15 cellular contexts compared by ENCODE assay signal in the genomic region with DNA sequence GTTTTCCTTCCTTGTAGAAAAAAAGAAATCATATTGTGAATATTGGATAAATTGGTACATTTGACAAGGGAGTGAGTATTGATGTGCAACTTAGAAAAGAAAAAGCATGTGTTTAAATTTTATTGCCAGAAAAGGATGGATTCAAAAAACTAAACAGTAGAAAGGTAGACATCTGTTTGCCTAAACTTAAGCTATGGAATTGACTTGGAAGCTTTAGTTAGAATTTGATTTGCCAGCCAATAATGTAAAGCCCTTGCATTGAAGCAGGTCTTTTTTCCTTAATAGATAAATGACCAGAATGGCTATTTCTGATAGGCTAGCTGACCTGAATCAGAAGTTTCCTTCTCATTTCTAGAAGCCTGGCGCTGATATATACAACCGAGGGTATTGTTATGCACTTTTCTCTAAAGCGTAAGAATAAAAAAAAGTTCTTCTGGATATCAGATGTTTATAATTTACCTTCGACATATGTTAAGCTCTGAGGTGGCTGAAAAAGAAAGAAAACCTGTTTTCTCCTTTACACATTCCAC. TPM values are rescaled to one million over a fixed set of nuclear protein-coding genes. Genes with fewer than 3 reads are reported as not detected.
DNase-seq lines count a peak whose midpoint lies in the region; ATAC-seq, FAIRE-seq and TF ChIP-seq lines count a peak whose summit lies in the region.
"Had no signal": no experiment of that assay in that cellular context is flagged by ENCODE, and none has a peak within 500 bp of the region (broad histone marks: within the 10 kb centered on the region; RNA-seq: fewer than 3 reads in every experiment).

No MANE protein-coding gene starts in this region.

- DNase-seq in right lobe of liver (no peak), HepG2 (ENCODE audit: low spot score) (no peak), fibroblast of peridontal ligament (ENCODE audit: extremely low read depth) (peak; percentile 40), prostate gland (ENCODE audit: low spot score) (no peak), vagina (ENCODE audit: extremely low spot score in 2 of 2) (no peak), foreskin melanocyte (no peak)
- no peak for DNase-seq in activated CD4-positive, alpha-beta T cell treated with anti-CD3 and anti-CD28 coated beads for 1 hour
- DNase-seq: activated naive CD4-positive, alpha-beta T cell treated with anti-CD3 and anti-CD28 coated beads for 36 hours; activated T-cell treated with anti-CD3 and anti-CD28 coated beads for 4 hours; effector CD8-positive, alpha-beta T cell; EL; naive B cell; NCI-H146; stimulated activated naive CD8-positive, alpha-beta T cell treated with anti-CD3 and anti-CD28 coated beads, Interleukin-15, Interleukin-2, amounts not matched to agents 100 U/mL and 50 U/mL, for 24 hours had no signal

- TF ChIP-seq CTCF in right lobe of liver (IDR thresholded peaks at IDR 0.05) (no peak), HepG2 (CRISPR knock-in tag; IDR thresholded peaks at IDR 0.05) (no peak), prostate gland (IDR thresholded peaks at IDR 0.05) (no peak), vagina (IDR thresholded peaks at IDR 0.05) (no peak)

- WGBS in right lobe of liver (ENCODE audit: insufficient coverage, low coverage, low lambda C conversion rate, missing lambda C conversion rate): 72% methylated on average over 4 of the region's 4 CpGs
- WGBS in HepG2 (ENCODE audit: low lambda C conversion rate): 78% methylated on average over 4 of the region's 4 CpGs
- 43% methylated on average over 4 of the region's 4 CpGs for WGBS in prostate gland

- no peak overlapping the region for H3K4me3 ChIP-seq in right lobe of liver
- H3K4me3 ChIP-seq in HepG2 (replicated peaks in 1 of 3; ENCODE audit: insufficient read depth in 1 of 3, low read depth in 2 of 3, low read length in 3 of 3): no peak overlapping the region
- H3K4me3 ChIP-seq in prostate gland: peak overlapping the region; percentile 38 to 44
- peak overlapping the region in 1 of 2 donors; percentile 53 for H3K4me3 ChIP-seq in vagina

- H3K9me3 ChIP-seq in right lobe of liver (no peaks in the 10 kb centered on the region), HepG2 (ENCODE audit: low read length) (no peaks in the 10 kb centered on the region), prostate gland (no peaks in the 10 kb centered on the region), vagina (no peaks in the 10 kb centered on the region)

- no TSS peak for BruUV-seq in HepG2 (replicated peaks; lab: Mats Ljungman, UMichigan)

- TF ChIP-seq RAD21 in HepG2 (CRISPR knock-in tag; IDR thresholded peaks at IDR 0.05): no peak

- no peaks in the 10 kb centered on the region for H3K27me3 ChIP-seq in right lobe of liver
- H3K27me3 ChIP-seq in HepG2 (ENCODE audit: control insufficient read depth in 1 of 2, insufficient read depth in 2 of 2, low read length in 2 of 2): peaks cover 0 to 28% of the 10 kb centered on the region in 2 experiments; a peak in 4 of 5 replicates
- peaks cover 3% of the 10 kb centered on the region for H3K27me3 ChIP-seq in prostate gland (replicated peaks; ENCODE audit: insufficient read depth)
- H3K27me3 ChIP-seq in vagina: no peaks in the 10 kb centered on the region

- H3K4me1 ChIP-seq in right lobe of liver: peaks cover 0 to 21% (median 3%) of the 10 kb centered on the region in 4 donors
- peaks cover 35% of the 10 kb centered on the region for H3K4me1 ChIP-seq in HepG2 (ENCODE audit: insufficient read depth, low read length)
- H3K4me1 ChIP-seq in prostate gland (replicated peaks): no peaks in the 10 kb centered on the region
- H3K4me1 ChIP-seq in vagina: peaks cover 13% of the 10 kb centered on the region

- ATAC-seq in right lobe of liver (no peak), HepG2 (no peak), GM18517 (IDR thresholded peaks at IDR 0.05; ENCODE audit: unreplicated experiment) (no peak)
- ATAC-seq: stimulated activated naive CD8-positive, alpha-beta T cell treated with anti-CD3 and anti-CD28 coated beads, Interleukin-15, Interleukin-2, amounts not matched to agents 100 U/mL and 50 U/mL, for 24 hours had no signal

- POLR2A ChIA-PET in HepG2 (lab: Yijun Ruan, JAX): no interaction called here

- H3K4me2 ChIP-seq in HepG2 (ENCODE audit: low read depth, low read length): no peak overlapping the region

- H3K36me3 ChIP-seq in right lobe of liver (no peaks in the 10 kb centered on the region), HepG2 (replicated peaks in 1 of 2; ENCODE audit: control insufficient read depth in 1 of 2, insufficient read depth in 2 of 2, low read length in 2 of 2) (no peaks in the 10 kb centered on the region), prostate gland (no peaks in the 10 kb centered on the region), vagina (no peaks in the 10 kb centered on the region)

- TF ChIP-seq POLR2A in right lobe of liver (IDR thresholded peaks at IDR 0.05) (no peak), HepG2 (IDR thresholded peaks at IDR 0.05; ENCODE audit: insufficient read depth in 1 of 2, low read depth in 2 of 2, low read length in 2 of 2) (no peak), prostate gland (IDR thresholded peaks at IDR 0.05) (no peak), vagina (IDR thresholded peaks at IDR 0.05) (no peak)

- H3K9ac ChIP-seq in HepG2 (ENCODE audit: insufficient read depth, low read depth, low read length): no peak overlapping the region

- intact Hi-C loops in right lobe of liver (cut with DNase I) (no loop called here), HepG2 (cut with micrococcal nuclease; ENCODE audit: unreplicated experiment) (loop anchor here (10.0 kb wide), 1 partner anchor 163 kb away; no protein-coding TSS in a partner anchor), prostate gland (cut with DNase I) (loop anchor here (5.0 kb wide), 2 partner anchors 35 to 75 kb away; no protein-coding TSS in a partner anchor), vagina (cut with DNase I) (no loop called here)

- in situ Hi-C loops in HepG2 (cut with HindIII; ENCODE audit: extremely low pct_ligation_motif_present, low pct_unique_long_range_greater_than_20kb): no loop called here

- no peak for FAIRE-seq in HepG2 (lab: Jason Lieb, UNC)

- no peak overlapping the region for H2AFZ ChIP-seq in HepG2 (ENCODE audit: low read length)

- peak overlapping the region; percentile 5 to 98 (median 95) for H3K27ac ChIP-seq in right lobe of liver
- no peak overlapping the region for H3K27ac ChIP-seq in HepG2 (ENCODE audit: extremely low read length, insufficient read depth, low read length)
- H3K27ac ChIP-seq in prostate gland: peak overlapping the region; percentile 82
- H3K27ac ChIP-seq in vagina: peak overlapping the region; percentile 17

- CTCF ChIA-PET in HepG2 (lab: Yijun Ruan, JAX; ENCODE audit: low intra/inter-chr PET ratio, low total read pairs): no interaction called here

- H3K79me2 ChIP-seq in HepG2 (ENCODE audit: insufficient read depth, low read length): no peaks in the 10 kb centered on the region

- H4K20me1 ChIP-seq in HepG2 (ENCODE audit: insufficient read depth, low read length): no peaks in the 10 kb centered on the region

- TF ChIP-seq EP300 in HepG2 (IDR thresholded peaks at IDR 0.05; ENCODE audit: low read depth in 2 of 2, low read length in 2 of 2): no peak
- no peak for TF ChIP-seq EP300 in HepG2 (CRISPR knock-in tag; IDR thresholded peaks at IDR 0.05; ENCODE audit: borderline replicate concordance)

TF ChIP-seq in HepG2, 621 proteins besides CTCF, POLR2A, EP300 and RAD21 (continues in another document):
- no peak for TF ChIP-seq THAP8 (CRISPR knock-in tag; IDR thresholded peaks at IDR 0.05; ENCODE audit: borderline replicate concordance)
- TF ChIP-seq NCOR1 (IDR thresholded peaks at IDR 0.05; ENCODE audit: borderline replicate concordance, low read length): no peak
- TF ChIP-seq NONO (IDR thresholded peaks at IDR 0.05): no peak
- no peak for TF ChIP-seq NONO (CRISPR knock-in tag; conservative IDR thresholded peaks at IDR 0.05)
- TF ChIP-seq ZNF619 (CRISPR knock-in tag; IDR thresholded peaks at IDR 0.05): no peak

RNA-seq across cellular contexts. Expression of gene RARB, which starts 4.2 kb away (rescaled TPM):
- total RNA-seq in right lobe of liver (1 to 10 TPM; 1.2 to 2.8 (median 2.1) TPM), HepG2 (2016; rRNA removed; fragmentation: Illumina TruSeq; extraction: Trizol) (not detected in 2 replicates), prostate gland (10 to 100 TPM in 1 of 2 donors, 1 to 10 TPM in 1; 4.4 to 17.2 TPM), vagina (15.0 TPM)
- total RNA-seq in HepG2 (2016; cell fraction: cytosol; rRNA removed; fragmentation: Illumina TruSeq; extraction: Trizol; ENCODE audit: low read depth): not detected in 2 replicates
- not detected in 2 replicates for total RNA-seq in HepG2 (2016; cell fraction: insoluble cytoplasmic fraction; rRNA removed; fragmentation: Illumina TruSeq; extraction: Trizol)
- not detected in 2 replicates for total RNA-seq in HepG2 (2016; cell fraction: membrane; rRNA removed; fragmentation: Illumina TruSeq; extraction: Trizol)
- total RNA-seq in HepG2 (2016; cell fraction: nucleus; rRNA removed; fragmentation: Illumina TruSeq; extraction: Trizol): not detected in 2 replicates
- polyA plus RNA-seq in HepG2 (2011; rRNA removed): 0.16 TPM in 1 of 2 replicates, not detected in the other
- 0.04 TPM in 1 of 2 replicates, not detected in the other for polyA plus RNA-seq in HepG2 (2011; cell fraction: cytosol; rRNA removed)
- 0.05 TPM in 1 of 2 replicates, not detected in the other for polyA plus RNA-seq in HepG2 (2011; cell fraction: nucleus; rRNA removed)
- polyA plus RNA-seq in HepG2 (2012): 0.07 TPM in 1 of 2 replicates, not detected in the other
- not detected in 2 replicates for polyA plus RNA-seq in HepG2 (2016; cell fraction: cytosol; fragmentation: Illumina TruSeq; extraction: Trizol; ENCODE audit: low read depth)
- not detected in 2 replicates for polyA plus RNA-seq in HepG2 (2016; cell fraction: insoluble cytoplasmic fraction; fragmentation: Illumina TruSeq; extraction: Trizol; ENCODE audit: low read depth)
- polyA plus RNA-seq in HepG2 (2016; cell fraction: membrane; fragmentation: Illumina TruSeq; extraction: Trizol; ENCODE audit: low read depth): not detected in 2 replicates
- polyA plus RNA-seq in HepG2 (2016; cell fraction: nucleus; fragmentation: Illumina TruSeq; extraction: Trizol; ENCODE audit: insufficient read depth, low read depth): not detected in 2 replicates
- polyA minus RNA-seq in HepG2 (2011; rRNA and poly(A)+ RNA removed; ENCODE audit: low replicate concordance): not detected in 2 replicates
- polyA minus RNA-seq in HepG2 (2011; cell fraction: cytosol; rRNA and poly(A)+ RNA removed): not detected in 2 replicates
- 0.26 and 0.75 TPM in 2 replicates for polyA minus RNA-seq in HepG2 (2011; cell fraction: nucleus; rRNA and poly(A)+ RNA removed)
- total RNA-seq: activated naive CD4-positive, alpha-beta T cell treated with anti-CD3 and anti-CD28 coated beads for 36 hours had no signal

Comparison
In these comparisons a context has a peak if more than half of its experiments do, and no peak if none do; other contexts are left out.
1. intact Hi-C loops: an anchor here in HepG2 (10.0 kb wide) and prostate gland (5.0 kb wide); none called in right lobe of liver and vagina.
2. H3K4me3 ChIP-seq: peak in prostate gland (2 of 2); none in right lobe of liver (0 of 3) and HepG2 (0 of 3).